Comparison of ENCODE assay signal across 18 cellular contexts in genomic region chr2:158718851-158719250, GRCh38.
DNase-seq lines count a peak whose midpoint lies in the region; ATAC-seq and TF ChIP-seq lines count a peak whose summit lies in the region.
"Had no signal": no experiment of that assay in that cellular context is flagged by ENCODE, and none has a peak within 500 bp of the region (broad histone marks: within the 10 kb centered on the region; RNA-seq: fewer than 3 reads in every experiment).

No MANE protein-coding gene starts in this region.

- no peaks in the 10 kb centered on the region for H3F3A ChIP-seq in SK-N-SH (replicated peaks; ENCODE audit: insufficient read depth)

- 81% methylated on average over 5 of the region's 5 CpGs for WGBS in SK-N-SH (ENCODE audit: low lambda C conversion rate)

- peak; percentile 56 for DNase-seq in H4 (ENCODE audit: low spot score)
- DNase-seq in NB4 (ENCODE audit: low read depth) = peak; percentile 9
- DNase-seq in ecto neural progenitor cell (ENCODE audit: low spot score) = peak; percentile 23
- peak; percentile 71 for DNase-seq in osteoblast (ENCODE audit: insufficient read length, low spot score, missing footprints)
- no peak for DNase-seq in SK-N-SH
- DNase-seq in iPS-NIHi11 (ENCODE audit: low spot score) = no peak
- DNase-seq: ACHN; CD4-positive, CD25-positive, alpha-beta regulatory T cell; DMS53; HCEC 1CT; NCI-H1436 treated with DMSO at 0.1 percent for 48 hours; NCI-H2081; NCI-H510A treated with DMSO at 0.1 percent for 48 hours; SHP77 had no signal

- no peaks in the 10 kb centered on the region for H3K36me3 ChIP-seq in osteoblast (ENCODE audit: insufficient read depth, low read length)
- H3K36me3 ChIP-seq in SK-N-SH (replicated peaks in 1 of 2; ENCODE audit: control insufficient read depth in 1 of 2, insufficient read depth in 2 of 2, low read length in 1 of 2) = no peaks in the 10 kb centered on the region

- H3K9me3 ChIP-seq in osteoblast (ENCODE audit: low read depth, low read length) = no peaks in the 10 kb centered on the region
- H3K9me3 ChIP-seq in SK-N-SH = no peaks in the 10 kb centered on the region

- H3K4me3 ChIP-seq in NB4 (ENCODE audit: low read depth, low read length) = no peak overlapping the region
- H3K4me3 ChIP-seq in osteoblast (ENCODE audit: insufficient read depth, low read length) = no peak overlapping the region
- H3K4me3 ChIP-seq in SK-N-SH (ENCODE audit: low read depth in 2 of 2, low read length in 1 of 2) = no peak overlapping the region
- H3K4me3 ChIP-seq: K562 had no signal

- H3K27ac ChIP-seq in osteoblast (ENCODE audit: low read depth, low read length) = no peak overlapping the region
- H3K27ac ChIP-seq in SK-N-SH (ENCODE audit: low read depth in 2 of 2, low read length in 1 of 2) = no peak overlapping the region

- no peak for ATAC-seq in HG03196 (IDR thresholded peaks at IDR 0.05; ENCODE audit: unreplicated experiment)
- ATAC-seq in GM21381 (IDR thresholded peaks at IDR 0.05; ENCODE audit: unreplicated experiment) = no peak
- ATAC-seq: K562, Panc1 had no signal

- H4K20me1 ChIP-seq in osteoblast (ENCODE audit: insufficient read depth, low read length) (no peaks in the 10 kb centered on the region), SK-N-SH (ENCODE audit: insufficient read depth) (no peaks in the 10 kb centered on the region)

- H3K27me3 ChIP-seq in osteoblast (ENCODE audit: insufficient read depth, low read length) (peaks cover 17% of the 10 kb centered on the region), SK-N-SH (ENCODE audit: insufficient read depth) (no peaks in the 10 kb centered on the region)

- no peak for TF ChIP-seq RAD21 in SK-N-SH (IDR thresholded peaks at IDR 0.05; ENCODE audit: low read length)

- H2AFZ ChIP-seq in osteoblast (ENCODE audit: low read length) (no peak overlapping the region), SK-N-SH (ENCODE audit: low read depth) (no peak overlapping the region)

- CTCF ChIA-PET in SK-N-SH (lab: Yijun Ruan, JAX) = interaction anchor here (1.2 kb wide), 1 partner anchor 1228 kb away, joined by 3 read pairs; no protein-coding TSS in a partner anchor

- H3K9me2 ChIP-seq in SK-N-SH = no peaks in the 10 kb centered on the region

- no peaks in the 10 kb centered on the region for H3K4me1 ChIP-seq in osteoblast (ENCODE audit: insufficient read depth, low read length)
- H3K4me1 ChIP-seq in SK-N-SH (ENCODE audit: control insufficient read depth in 1 of 2, insufficient read depth in 2 of 2, low read depth in 1 of 2, low read length in 1 of 2) = no peaks in the 10 kb centered on the region; a peak in 1 of 4 replicates

- TF ChIP-seq POLR2A in NB4 (IDR thresholded peaks at IDR 0.05; ENCODE audit: extremely low read depth, insufficient read length) = no peak

- H3K4me2 ChIP-seq in osteoblast (ENCODE audit: insufficient read depth, low read length) (no peak overlapping the region), SK-N-SH (no peak overlapping the region)

- no peak for TF ChIP-seq CTCF in NB4 (IDR thresholded peaks at IDR 0.05; ENCODE audit: low read depth, low read length)
- no peak for TF ChIP-seq CTCF in osteoblast (IDR thresholded peaks at IDR 0.05; ENCODE audit: extremely low read depth, low read depth, low read length)
- no peak for TF ChIP-seq CTCF in SK-N-SH (IDR thresholded peaks at IDR 0.05)

- H3K79me2 ChIP-seq in osteoblast (ENCODE audit: insufficient read depth, low read length) (no peaks in the 10 kb centered on the region), SK-N-SH (ENCODE audit: insufficient read depth) (no peaks in the 10 kb centered on the region)

- no peak overlapping the region for H3K9ac ChIP-seq in SK-N-SH

- POLR2A ChIA-PET in SK-N-SH (lab: Yijun Ruan, JAX) = no interaction called here

- TF ChIP-seq EP300 in SK-N-SH (IDR thresholded peaks at IDR 0.05; ENCODE audit: borderline replicate concordance in 1 of 2, low read depth in 1 of 2, low read length in 1 of 2) = no peak

TF ChIP-seq in SK-N-SH, 30 proteins besides CTCF, POLR2A, EP300 and RAD21:
- TF ChIP-seq TEAD4 (IDR thresholded peaks at IDR 0.05; ENCODE audit: borderline replicate concordance, insufficient read depth) (no peak), YY1 (IDR thresholded peaks at IDR 0.05; ENCODE audit: low read depth) (no peak)

Comparison
In these comparisons a context has a peak if more than half of its experiments do, and no peak if none do; other contexts are left out.
1. DNase-seq: peak in H4 (single experiment), NB4 (single experiment), ecto neural progenitor cell (single experiment) and osteoblast (single experiment); none in SK-N-SH (single experiment) and iPS-NIHi11 (single experiment).